ENCODE assay signal across 29 cellular contexts in genomic region chr1:70767377-70767776, GRCh38.
DNase-seq lines count a peak whose midpoint lies in the region; ATAC-seq and TF ChIP-seq lines count a peak whose summit lies in the region.
"Had no signal": no experiment of that assay in that cellular context is flagged by ENCODE, and none has a peak within 500 bp of the region (broad histone marks: within the 10 kb centered on the region; RNA-seq: fewer than 3 reads in every experiment).

No MANE protein-coding gene starts in this region.

- DNase-seq in GM03348 (ENCODE audit: low spot score) (peak; percentile 36), SK-N-SH (no peak), fibroblast of villous mesenchyme (ENCODE audit: low read depth) (peak; percentile 4), GF-D8 (lab: John Stamatoyannopoulos, UW) (no peak), iPS-NIHi7 (ENCODE audit: extremely low spot score) (no peak), right cardiac atrium (no peak)
- no peak for DNase-seq in effector memory CD4-positive, alpha-beta T cell
- DNase-seq: activated CD4-positive, alpha-beta T cell treated with anti-CD3 and anti-CD28 coated beads, Interleukin-2, amount 50 U/mL, for 48 hours; activated CD4-positive, CD25-positive, alpha-beta regulatory T cell treated with anti-CD3 and anti-CD28 coated beads, Interleukin-2, amount 50 U/mL, for 72 hours; activated T-cell treated with anti-CD3 and anti-CD28 coated beads, Interleukin-2, amount 50 U/mL, for 72 hours; body of pancreas; CD4-positive, alpha-beta memory T cell; dermis blood vessel endothelial cell; DMS 273 treated with DMSO at 0.1 percent for 48 hours; KG1; lower lobe of right lung; natural killer cell; NCI-H1930; NCI-H2171 treated with DMSO at 0.1 percent for 48 hours; NCI-H526 treated with DMSO at 0.1 percent for 48 hours; nucleus accumbens; stimulated activated CD4-positive, alpha-beta T cell treated with anti-CD3 and anti-CD28 coated beads, Interleukin-4, amount 100 ng/mL, for 24 hours; tibial artery had no signal

- intact Hi-C loops in right cardiac atrium (cut with DNase I) = no loop called here

- no peaks in the 10 kb centered on the region for H4K20me1 ChIP-seq in SK-N-SH (ENCODE audit: insufficient read depth)

- peaks cover 26% of the 10 kb centered on the region for H3F3A ChIP-seq in SK-N-SH (replicated peaks; ENCODE audit: insufficient read depth)

- H3K4me3 ChIP-seq in SK-N-SH (ENCODE audit: low read depth in 2 of 2, low read length in 1 of 2) (no peak overlapping the region), fibroblast of villous mesenchyme (ENCODE audit: low read depth, low read length) (no peak overlapping the region), right cardiac atrium (ENCODE audit: low read length) (no peak overlapping the region)
- H3K4me3 ChIP-seq in effector memory CD4-positive, alpha-beta T cell (ENCODE audit: insufficient read depth, low read depth, low read length, poor library complexity, severe bottlenecking) = no peak overlapping the region
- H3K4me3 ChIP-seq: body of pancreas, esophagus muscularis mucosa, gastroesophageal sphincter, hepatocyte, lower lobe of right lung, prostate gland, tibial artery had no signal

- H3K9me3 ChIP-seq in SK-N-SH = peaks cover 4% of the 10 kb centered on the region; the same call in 1 of the 2 replicates
- no peaks in the 10 kb centered on the region for H3K9me3 ChIP-seq in right cardiac atrium (ENCODE audit: control insufficient read depth, low read length)
- H3K9me3 ChIP-seq in effector memory CD4-positive, alpha-beta T cell (ENCODE audit: control insufficient read depth, low read length) = no peaks in the 10 kb centered on the region
- H3K9me3 ChIP-seq: lower lobe of right lung, prostate gland had no signal

- H3K79me2 ChIP-seq in SK-N-SH (ENCODE audit: insufficient read depth) = no peaks in the 10 kb centered on the region
- H3K79me2 ChIP-seq: hepatocyte had no signal

- no peaks in the 10 kb centered on the region for H3K36me3 ChIP-seq in SK-N-SH (replicated peaks in 1 of 2; ENCODE audit: control insufficient read depth in 1 of 2, insufficient read depth in 2 of 2, low read length in 1 of 2)
- no peaks in the 10 kb centered on the region for H3K36me3 ChIP-seq in effector memory CD4-positive, alpha-beta T cell (ENCODE audit: control insufficient read depth, insufficient read depth, low read length)
- H3K36me3 ChIP-seq: esophagus muscularis mucosa, gastroesophageal sphincter, lower lobe of right lung, prostate gland, tibial artery had no signal

- peaks cover 0 to 20% of the 10 kb centered on the region in 2 experiments; a peak in 2 of 4 replicates for H3K4me1 ChIP-seq in SK-N-SH (ENCODE audit: control insufficient read depth in 1 of 2, insufficient read depth in 2 of 2, low read depth in 1 of 2, low read length in 1 of 2)
- no peaks in the 10 kb centered on the region for H3K4me1 ChIP-seq in right cardiac atrium (ENCODE audit: control insufficient read depth, insufficient read depth, low read length)
- H3K4me1 ChIP-seq in effector memory CD4-positive, alpha-beta T cell (ENCODE audit: control insufficient read depth, insufficient read depth, low read length, poor library complexity, severe bottlenecking) = no peaks in the 10 kb centered on the region
- H3K4me1 ChIP-seq: body of pancreas, esophagus muscularis mucosa, gastroesophageal sphincter, lower lobe of right lung, prostate gland, tibial artery had no signal

- TF ChIP-seq EP300 in SK-N-SH (IDR thresholded peaks at IDR 0.05; ENCODE audit: borderline replicate concordance in 1 of 2, low read depth in 1 of 2, low read length in 1 of 2) = peak in 1 of 2 experiments; percentile 82; a peak in 2 of 4 replicates

- CTCF ChIA-PET in SK-N-SH (lab: Yijun Ruan, JAX) = interaction anchor here (0.6 to 1.7 kb wide), 2 partner anchors 10 to 882 kb away, joined by 3 to 5 read pairs; no protein-coding TSS in a partner anchor

- TF ChIP-seq RAD21 in SK-N-SH (IDR thresholded peaks at IDR 0.05; ENCODE audit: low read length) = no peak

- no peaks in the 10 kb centered on the region for H3K9me2 ChIP-seq in SK-N-SH

- H3K27me3 ChIP-seq in SK-N-SH (ENCODE audit: insufficient read depth) = no peaks in the 10 kb centered on the region
- no peaks in the 10 kb centered on the region for H3K27me3 ChIP-seq in right cardiac atrium (ENCODE audit: control insufficient read depth, insufficient read depth)
- no peaks in the 10 kb centered on the region for H3K27me3 ChIP-seq in effector memory CD4-positive, alpha-beta T cell (replicated peaks; ENCODE audit: control insufficient read depth, insufficient read depth, low read length, poor library complexity, severe bottlenecking)
- H3K27me3 ChIP-seq: body of pancreas, esophagus muscularis mucosa, gastroesophageal sphincter, hepatocyte, tibial artery had no signal

- H2AFZ ChIP-seq in SK-N-SH (ENCODE audit: low read depth) = no peak overlapping the region
- H2AFZ ChIP-seq: hepatocyte had no signal

- TF ChIP-seq CTCF in SK-N-SH (IDR thresholded peaks at IDR 0.05) = no peak
- TF ChIP-seq CTCF in fibroblast of villous mesenchyme (IDR thresholded peaks at IDR 0.05; ENCODE audit: insufficient read depth, low read depth, low read length) = no peak

- POLR2A ChIA-PET in SK-N-SH (lab: Yijun Ruan, JAX) = no interaction called here

- no peak for ATAC-seq in right cardiac atrium
- ATAC-seq: activated T-cell treated with anti-CD3 and anti-CD28 coated beads, Interleukin-2, amount 50 U/mL, for 72 hours; body of pancreas; gastroesophageal sphincter; lower lobe of right lung; natural killer cell; Right ventricle myocardium inferior; sciatic nerve had no signal

- peak overlapping the region in 1 of 2 experiments; percentile 84; a peak in 2 of 4 replicates for H3K27ac ChIP-seq in SK-N-SH (ENCODE audit: low read depth in 2 of 2, low read length in 1 of 2)
- H3K27ac ChIP-seq in right cardiac atrium (ENCODE audit: low read length) = no peak overlapping the region
- no peak overlapping the region for H3K27ac ChIP-seq in effector memory CD4-positive, alpha-beta T cell (ENCODE audit: insufficient read depth, low read length, poor library complexity, severe bottlenecking)
- H3K27ac ChIP-seq: body of pancreas, esophagus muscularis mucosa, gastroesophageal sphincter, hepatocyte, lower lobe of right lung, prostate gland, tibial artery had no signal

- peak overlapping the region; percentile 62 for H3K4me2 ChIP-seq in SK-N-SH
- H3K4me2 ChIP-seq: hepatocyte had no signal

- H3K9ac ChIP-seq in SK-N-SH = peak overlapping the region; percentile 35; the same call in 1 of the 2 replicates

TF ChIP-seq in SK-N-SH, 30 proteins besides CTCF, POLR2A, EP300 and RAD21 (continues in another document):
- TF ChIP-seq JUND (IDR thresholded peaks at IDR 0.05) (peak; percentile 87), FOXM1 (IDR thresholded peaks at IDR 0.05; ENCODE audit: low read depth) (peak; percentile 73; the same call in 1 of the 2 replicates), SMC3 (IDR thresholded peaks at IDR 0.05; ENCODE audit: low read depth, low read length) (no peak), POLR2AphosphoS5 (IDR thresholded peaks at IDR 0.05; ENCODE audit: low read depth, low read length) (peak; percentile 30; the same call in 1 of the 2 replicates), TCF12 (IDR thresholded peaks at IDR 0.05) (peak; percentile 90), PBX3 (IDR thresholded peaks at IDR 0.05) (peak; percentile 74), RXRA (IDR thresholded peaks at IDR 0.05; ENCODE audit: borderline replicate concordance, low read depth) (no peak), FOSL2 (IDR thresholded peaks at IDR 0.05; ENCODE audit: borderline replicate concordance, low read depth) (peak; percentile 88), RCOR1 (IDR thresholded peaks at IDR 0.05; ENCODE audit: low read length) (no peak), ZBTB33 (IDR thresholded peaks at IDR 0.05; ENCODE audit: borderline replicate concordance, low read depth) (no peak), TEAD4 (IDR thresholded peaks at IDR 0.05; ENCODE audit: borderline replicate concordance, insufficient read depth) (peak; percentile 73; the same call in 1 of the 2 replicates), YY1 (IDR thresholded peaks at IDR 0.05; ENCODE audit: low read depth) (no peak), MXI1 (IDR thresholded peaks at IDR 0.05; ENCODE audit: low read depth, low read length) (no peak), IRF3 (IDR thresholded peaks at IDR 0.05; ENCODE audit: low read depth, low read length) (no peak), CHD2 (IDR thresholded peaks at IDR 0.05; ENCODE audit: low read length, partially characterized antibody) (no peak)

Comparison
In these comparisons a context has a peak if more than half of its experiments do, and no peak if none do; other contexts are left out.
1. DNase-seq: peak in GM03348 (single experiment) and fibroblast of villous mesenchyme (single experiment); none in SK-N-SH (single experiment), GF-D8 (single experiment), iPS-NIHi7 (single experiment), right cardiac atrium (0 of 3) and effector memory CD4-positive, alpha-beta T cell (0 of 3).